In the genomic region with DNA sequence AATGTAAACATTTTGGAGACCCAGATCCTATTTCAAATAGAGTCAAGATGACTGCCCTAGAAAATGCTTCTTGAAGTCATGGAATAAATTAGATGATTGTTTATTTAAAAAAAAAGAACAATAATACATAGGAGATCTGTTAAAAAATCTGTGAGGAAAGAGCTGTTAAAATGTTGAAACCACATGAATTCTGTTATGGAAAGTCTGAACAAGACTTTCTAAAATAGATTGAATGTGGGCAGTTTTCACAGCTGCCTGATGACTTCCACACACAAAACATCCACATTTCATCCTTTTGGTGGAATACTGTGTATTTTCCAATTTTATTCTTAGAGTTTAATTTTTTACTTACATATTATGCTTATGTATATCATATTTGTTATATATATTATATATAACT, we compare ENCODE assay signal across 21 cellular contexts.
DNase-seq lines count a peak whose midpoint lies in the region; ATAC-seq and TF ChIP-seq lines count a peak whose summit lies in the region.
"Had no signal": no experiment of that assay in that cellular context is flagged by ENCODE, and none has a peak within 500 bp of the region (broad histone marks: within the 10 kb centered on the region; RNA-seq: fewer than 3 reads in every experiment).

No MANE protein-coding gene starts in this region.

- H3K36me3 ChIP-seq in smooth muscle cell (ENCODE audit: low read depth) (peaks cover 14% of the 10 kb centered on the region), ovary (no peaks in the 10 kb centered on the region)
- H3K36me3 ChIP-seq: BLaER1 treated with 17β-estradiol and CSF1 and Interleukin-3, amounts not matched to agents 10 nM and 100 nM had no signal

- H2AFZ ChIP-seq in smooth muscle cell (ENCODE audit: low read depth): no peak overlapping the region

- no peak overlapping the region for H3K4me3 ChIP-seq in fibroblast of villous mesenchyme (ENCODE audit: low read depth, low read length)
- H3K4me3 ChIP-seq in smooth muscle cell: no peak overlapping the region
- H3K4me3 ChIP-seq in ovary: no peak overlapping the region
- H3K4me3 ChIP-seq: BLaER1 treated with 17β-estradiol and CSF1 and Interleukin-3, amounts not matched to agents 10 nM and 100 nM; GM12878 had no signal

- H3F3A ChIP-seq in smooth muscle cell (ENCODE audit: low read depth): no peaks in the 10 kb centered on the region

- H3K4me1 ChIP-seq in smooth muscle cell (ENCODE audit: low read depth) (no peaks in the 10 kb centered on the region), ovary (ENCODE audit: insufficient read depth) (no peaks in the 10 kb centered on the region)
- H3K4me1 ChIP-seq: BLaER1 treated with 17β-estradiol and CSF1 and Interleukin-3, amounts not matched to agents 10 nM and 100 nM had no signal

- no peaks in the 10 kb centered on the region for H3K79me2 ChIP-seq in smooth muscle cell (ENCODE audit: low read depth)

- no peaks in the 10 kb centered on the region for H3K27me3 ChIP-seq in smooth muscle cell (ENCODE audit: low read depth)
- no peaks in the 10 kb centered on the region for H3K27me3 ChIP-seq in ovary
- H3K27me3 ChIP-seq: BLaER1 treated with 17β-estradiol and CSF1 and Interleukin-3, amounts not matched to agents 10 nM and 100 nM had no signal

- no peak for ATAC-seq in HG02938 (IDR thresholded peaks at IDR 0.05; ENCODE audit: unreplicated experiment)
- ATAC-seq: CD8-positive, alpha-beta T cell; GM12878; PC-3 had no signal

- TF ChIP-seq POLR2A in ovary (IDR thresholded peaks at IDR 0.05): no peak

- DNase-seq in EH (ENCODE audit: low read depth) (peak; percentile 2), dedifferentiated amniotic fluid mesenchymal stem cell (ENCODE audit: extremely low spot score) (peak; percentile 20), fibroblast of villous mesenchyme (ENCODE audit: low read depth) (peak; percentile 16), smooth muscle cell (lab: John Stamatoyannopoulos, UW; ENCODE audit: unreplicated experiment) (no peak), ovary (no peak)
- no peak for DNase-seq in stimulated activated CD4-positive, alpha-beta T cell treated with anti-CD3 and anti-CD28 coated beads, Interleukin-15, amount 100 ng/mL, for 24 hours
- DNase-seq: Calu3; CD8-positive, alpha-beta T cell; EL; NCI-H1417 treated with DMSO at 0.1 percent for 48 hours; NCI-H187 treated with DMSO at 0.1 percent for 48 hours; NCI-H2227 treated with DMSO at 0.1 percent for 48 hours; NCI-H524 treated with DMSO at 0.1 percent for 48 hours; PC-3; RPMI8226; SIG-M5 had no signal

- TF ChIP-seq CTCF in fibroblast of villous mesenchyme (IDR thresholded peaks at IDR 0.05; ENCODE audit: insufficient read depth, low read depth, low read length): no peak
- TF ChIP-seq CTCF in smooth muscle cell (IDR thresholded peaks at IDR 0.05; ENCODE audit: borderline replicate concordance, insufficient read depth, poor library complexity, severe bottlenecking): no peak
- TF ChIP-seq CTCF in ovary (IDR thresholded peaks at IDR 0.05): no peak

- intact Hi-C loops in ovary (cut with DNase I): no loop called here

- H3K9me3 ChIP-seq in smooth muscle cell (replicated peaks; ENCODE audit: low read depth) (peaks cover 8% of the 10 kb centered on the region), ovary (no peaks in the 10 kb centered on the region)

- no peaks in the 10 kb centered on the region for H4K20me1 ChIP-seq in smooth muscle cell (ENCODE audit: low read depth)
- H4K20me1 ChIP-seq: BLaER1 treated with 17β-estradiol and CSF1 and Interleukin-3, amounts not matched to agents 10 nM and 100 nM had no signal

- H3K4me2 ChIP-seq in smooth muscle cell: no peak overlapping the region
- H3K4me2 ChIP-seq: BLaER1 treated with 17β-estradiol and CSF1 and Interleukin-3, amounts not matched to agents 10 nM and 100 nM; KMS-11 had no signal

- no peak overlapping the region for H3K9ac ChIP-seq in smooth muscle cell (ENCODE audit: low read depth)
- H3K9ac ChIP-seq: BLaER1 treated with 17β-estradiol and CSF1 and Interleukin-3, amounts not matched to agents 10 nM and 100 nM; KMS-11 had no signal

- H3K27ac ChIP-seq in smooth muscle cell (ENCODE audit: low read depth): peak overlapping the region; percentile 7
- H3K27ac ChIP-seq in ovary: no peak overlapping the region
- H3K27ac ChIP-seq: BLaER1 treated with 17β-estradiol and CSF1 and Interleukin-3, amounts not matched to agents 10 nM and 100 nM; HL-60; KMS-11 had no signal

- TF ChIP-seq EP300 in ovary (IDR thresholded peaks at IDR 0.05): no peak

Comparison
In these comparisons a context has a peak if more than half of its experiments do, and no peak if none do; other contexts are left out.
1. DNase-seq: peak in EH (single experiment), dedifferentiated amniotic fluid mesenchymal stem cell (single experiment) and fibroblast of villous mesenchyme (single experiment); none in smooth muscle cell (single experiment), ovary (0 of 5) and stimulated activated CD4-positive, alpha-beta T cell treated with anti-CD3 and anti-CD28 coated beads, Interleukin-15, amount 100 ng/mL, for 24 hours (single experiment).